22 cellular contexts compared by ENCODE assay signal in the genomic region with DNA sequence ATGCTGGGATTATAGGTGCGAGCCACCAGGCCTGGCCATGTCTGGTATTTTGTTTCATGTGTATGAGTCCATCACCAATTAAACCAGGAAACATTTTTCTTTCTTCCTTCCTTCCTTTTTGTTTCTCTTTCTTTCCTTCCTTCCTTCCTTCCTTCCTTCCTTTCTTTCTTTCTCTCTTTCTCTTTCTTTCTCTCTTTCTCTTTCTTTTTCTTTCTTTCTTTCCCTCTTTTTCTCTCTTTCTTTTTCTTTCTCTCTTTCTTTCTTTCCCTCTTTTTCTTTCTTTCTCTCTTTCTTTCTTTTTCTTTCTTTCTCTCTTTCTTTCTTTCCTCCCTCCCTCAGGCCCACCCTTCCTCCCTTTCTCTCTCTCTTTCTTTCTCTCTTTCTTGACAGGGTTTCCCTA.
DNase-seq lines count a peak whose midpoint lies in the region; ATAC-seq, FAIRE-seq and TF ChIP-seq lines count a peak whose summit lies in the region.
"Had no signal": no experiment of that assay in that cellular context is flagged by ENCODE, and none has a peak within 500 bp of the region (broad histone marks: within the 10 kb centered on the region; RNA-seq: fewer than 3 reads in every experiment).

No MANE protein-coding gene starts in this region.

- H3K9me3 ChIP-seq in T-helper 17 cell (ENCODE audit: control insufficient read depth, low read length, poor library complexity, severe bottlenecking) (no peaks in the 10 kb centered on the region), right atrium auricular region (no peaks in the 10 kb centered on the region)
- H3K9me3 ChIP-seq: BE2C, HAP-1 had no signal

- intact Hi-C loops in activated CD8-positive, alpha-beta T cell treated with anti-CD3 and anti-CD28 coated beads for 36 hours (cut with micrococcal nuclease), result no loop called here

- H3K4me3 ChIP-seq in right atrium auricular region, result no peak overlapping the region
- H3K4me3 ChIP-seq: BLaER1 treated with 17β-estradiol and CSF1 and Interleukin-3, amounts not matched to agents 10 nM and 100 nM; GM12878; HAP-1 had no signal

- H3K27ac ChIP-seq in right atrium auricular region, result no peak overlapping the region
- H3K27ac ChIP-seq: 22Rv1; BLaER1 treated with 17β-estradiol and CSF1 and Interleukin-3, amounts not matched to agents 10 nM and 100 nM had no signal

- H3K4me1 Mint-ChIP-seq in activated CD8-positive, alpha-beta T cell treated with anti-CD3 and anti-CD28 coated beads for 36 hours (ENCODE audit: low read depth), result no peaks in the 10 kb centered on the region
- H3K4me1 Mint-ChIP-seq in activated CD8-positive, alpha-beta T cell treated with anti-CD3 and anti-CD28 coated beads, Interleukin-2, amount 10 ng/mL, durations not matched to agents 7 days and 5 days (ENCODE audit: low read depth), result no peaks in the 10 kb centered on the region
- H3K4me1 Mint-ChIP-seq in T-helper 17 cell (peaks cover 8% of the 10 kb centered on the region), progenitor cell of endocrine pancreas (ENCODE audit: low read depth) (peaks cover 6% of the 10 kb centered on the region)
- H3K4me1 Mint-ChIP-seq: CD14-positive monocyte had no signal

- no peak for DNase-seq in activated CD8-positive, alpha-beta T cell treated with anti-CD3 and anti-CD28 coated beads for 36 hours
- DNase-seq in activated CD8-positive, alpha-beta T cell treated with anti-CD3 and anti-CD28 coated beads, Interleukin-2, amount 10 ng/mL, durations not matched to agents 7 days and 5 days, result no peak
- no peak for DNase-seq in GM18507 (ENCODE audit: extremely low spot score, insufficient read length, low read depth)
- DNase-seq in T-helper 17 cell, result no peak
- no peak for DNase-seq in progenitor cell of endocrine pancreas (ENCODE audit: low spot score, unreplicated experiment)
- DNase-seq in right atrium auricular region (ENCODE audit: low spot score), result no peak
- DNase-seq: BE2C; Calu3; CD4-positive, alpha-beta memory T cell; COR-L47; DND-41; GOT3 had no signal

- H3K27me3 ChIP-seq in right atrium auricular region, result no peaks in the 10 kb centered on the region
- H3K27me3 ChIP-seq: BE2C; BLaER1 treated with 17β-estradiol and CSF1 and Interleukin-3, amounts not matched to agents 10 nM and 100 nM had no signal

- ATAC-seq in activated CD8-positive, alpha-beta T cell treated with anti-CD3 and anti-CD28 coated beads for 36 hours, result no peak
- ATAC-seq in activated CD8-positive, alpha-beta T cell treated with anti-CD3 and anti-CD28 coated beads, Interleukin-2, amount 10 ng/mL, durations not matched to agents 7 days and 5 days, result no peak
- no peak for ATAC-seq in T-helper 17 cell
- no peak for ATAC-seq in GM21528 (IDR thresholded peaks at IDR 0.05; ENCODE audit: low FRiP score, unreplicated experiment)
- no peak for ATAC-seq in HG02884 (IDR thresholded peaks at IDR 0.05; ENCODE audit: unreplicated experiment)
- ATAC-seq: GM12878 had no signal

- H3K27ac Mint-ChIP-seq in activated CD8-positive, alpha-beta T cell treated with anti-CD3 and anti-CD28 coated beads for 36 hours, result no peak overlapping the region
- H3K27ac Mint-ChIP-seq in activated CD8-positive, alpha-beta T cell treated with anti-CD3 and anti-CD28 coated beads, Interleukin-2, amount 10 ng/mL, durations not matched to agents 7 days and 5 days, result no peak overlapping the region
- H3K27ac Mint-ChIP-seq in T-helper 17 cell (no peak overlapping the region), progenitor cell of endocrine pancreas (peak overlapping the region; percentile 50)
- H3K27ac Mint-ChIP-seq: CD14-positive monocyte; CD4-positive, alpha-beta memory T cell had no signal

- no peaks in the 10 kb centered on the region for H3K9me3 Mint-ChIP-seq in activated CD8-positive, alpha-beta T cell treated with anti-CD3 and anti-CD28 coated beads for 36 hours
- H3K9me3 Mint-ChIP-seq in activated CD8-positive, alpha-beta T cell treated with anti-CD3 and anti-CD28 coated beads, Interleukin-2, amount 10 ng/mL, durations not matched to agents 7 days and 5 days (ENCODE audit: insufficient read depth), result no peaks in the 10 kb centered on the region
- no peaks in the 10 kb centered on the region for H3K9me3 Mint-ChIP-seq in progenitor cell of endocrine pancreas (ENCODE audit: low read depth)

- no peaks in the 10 kb centered on the region for H3K27me3 Mint-ChIP-seq in activated CD8-positive, alpha-beta T cell treated with anti-CD3 and anti-CD28 coated beads for 36 hours
- H3K27me3 Mint-ChIP-seq in activated CD8-positive, alpha-beta T cell treated with anti-CD3 and anti-CD28 coated beads, Interleukin-2, amount 10 ng/mL, durations not matched to agents 7 days and 5 days (ENCODE audit: low read depth), result no peaks in the 10 kb centered on the region
- H3K27me3 Mint-ChIP-seq in T-helper 17 cell (no peaks in the 10 kb centered on the region), progenitor cell of endocrine pancreas (no peaks in the 10 kb centered on the region)
- H3K27me3 Mint-ChIP-seq: CD4-positive, alpha-beta memory T cell had no signal

- TF ChIP-seq CTCF in activated CD8-positive, alpha-beta T cell treated with anti-CD3 and anti-CD28 coated beads for 36 hours (IDR thresholded peaks at IDR 0.05), result peak; percentile 16
- TF ChIP-seq CTCF in progenitor cell of endocrine pancreas (IDR thresholded peaks at IDR 0.05; ENCODE audit: unreplicated experiment) (no peak), right atrium auricular region (IDR thresholded peaks at IDR 0.05) (no peak)

- CTCF ChIA-PET in activated CD8-positive, alpha-beta T cell treated with anti-CD3 and anti-CD28 coated beads for 36 hours (lab: Charles Lee), result no interaction called here
- CTCF ChIA-PET in activated CD8-positive, alpha-beta T cell treated with anti-CD3 and anti-CD28 coated beads, Interleukin-2, amount 10 ng/mL, durations not matched to agents 7 days and 5 days (lab: Charles Lee), result no interaction called here

- no peaks in the 10 kb centered on the region for H3K36me3 ChIP-seq in right atrium auricular region
- H3K36me3 ChIP-seq: BE2C, HAP-1 had no signal

- no peak overlapping the region for H3K4me3 Mint-ChIP-seq in activated CD8-positive, alpha-beta T cell treated with anti-CD3 and anti-CD28 coated beads for 36 hours
- no peak overlapping the region for H3K4me3 Mint-ChIP-seq in activated CD8-positive, alpha-beta T cell treated with anti-CD3 and anti-CD28 coated beads, Interleukin-2, amount 10 ng/mL, durations not matched to agents 7 days and 5 days
- H3K4me3 Mint-ChIP-seq in T-helper 17 cell, result peak overlapping the region; percentile 19
- no peak overlapping the region for H3K4me3 Mint-ChIP-seq in progenitor cell of endocrine pancreas (ENCODE audit: low read depth)
- H3K4me3 Mint-ChIP-seq: CD14-positive monocyte had no signal

- POLR2A ChIA-PET in activated CD8-positive, alpha-beta T cell treated with anti-CD3 and anti-CD28 coated beads for 36 hours (lab: Charles Lee), result no interaction called here
- POLR2A ChIA-PET in activated CD8-positive, alpha-beta T cell treated with anti-CD3 and anti-CD28 coated beads, Interleukin-2, amount 10 ng/mL, durations not matched to agents 7 days and 5 days (lab: Charles Lee), result no interaction called here

- H3K4me1 ChIP-seq in right atrium auricular region, result no peaks in the 10 kb centered on the region
- H3K4me1 ChIP-seq: HAP-1 had no signal

- no peaks in the 10 kb centered on the region for H3K36me3 Mint-ChIP-seq in activated CD8-positive, alpha-beta T cell treated with anti-CD3 and anti-CD28 coated beads for 36 hours (ENCODE audit: low read depth)
- no peaks in the 10 kb centered on the region for H3K36me3 Mint-ChIP-seq in activated CD8-positive, alpha-beta T cell treated with anti-CD3 and anti-CD28 coated beads, Interleukin-2, amount 10 ng/mL, durations not matched to agents 7 days and 5 days (ENCODE audit: low read depth)
- H3K36me3 Mint-ChIP-seq in T-helper 17 cell (ENCODE audit: low read depth) (peaks cover 5% of the 10 kb centered on the region), progenitor cell of endocrine pancreas (ENCODE audit: insufficient read depth) (no peaks in the 10 kb centered on the region)

- peak; percentile 54 for FAIRE-seq in GM18507 (lab: Jason Lieb, UNC)
- FAIRE-seq: A204.1, G401.6, GM12878, H54 had no signal
